15 cellular contexts compared by ENCODE assay signal in genomic region chr1:178263341-178263740, GRCh38.
DNase-seq lines count a peak whose midpoint lies in the region; ATAC-seq and TF ChIP-seq lines count a peak whose summit lies in the region.
"Had no signal": no experiment of that assay in that cellular context is flagged by ENCODE, and none has a peak within 500 bp of the region (broad histone marks: within the 10 kb centered on the region; RNA-seq: fewer than 3 reads in every experiment).

No MANE protein-coding gene starts in this region.

- H3K27me3 Mint-ChIP-seq in Calu3 (ENCODE audit: unreplicated experiment) (no peaks in the 10 kb centered on the region), progenitor cell of endocrine pancreas (no peaks in the 10 kb centered on the region)
- no peaks in the 10 kb centered on the region for H3K27me3 Mint-ChIP-seq in activated CD8-positive, alpha-beta T cell treated with anti-CD3 and anti-CD28 coated beads for 36 hours
- H3K27me3 Mint-ChIP-seq: activated CD8-positive, alpha-beta memory T cell treated with anti-CD3 and anti-CD28 coated beads, Interleukin-2, amount 10 ng/mL, durations not matched to agents 7 days and 5 days; activated naive CD8-positive, alpha-beta T cell had no signal

- in situ Hi-C loops in brain microvascular endothelial cell (cut with HindIII; ENCODE audit: low pct_ligation_motif_present, low sequenced_read_pairs), result no loop called here

- POLR2A ChIA-PET in activated CD8-positive, alpha-beta T cell treated with anti-CD3 and anti-CD28 coated beads for 36 hours (lab: Charles Lee), result no interaction called here

- H3K36me3 Mint-ChIP-seq in Calu3 (ENCODE audit: insufficient read depth, unreplicated experiment) (peaks cover 8% of the 10 kb centered on the region), progenitor cell of endocrine pancreas (ENCODE audit: insufficient read depth) (peaks cover 1% of the 10 kb centered on the region)
- H3K36me3 Mint-ChIP-seq in activated CD8-positive, alpha-beta T cell treated with anti-CD3 and anti-CD28 coated beads for 36 hours (ENCODE audit: low read depth), result no peaks in the 10 kb centered on the region
- H3K36me3 Mint-ChIP-seq: activated CD8-positive, alpha-beta memory T cell treated with anti-CD3 and anti-CD28 coated beads, Interleukin-2, amount 10 ng/mL, durations not matched to agents 7 days and 5 days; activated naive CD8-positive, alpha-beta T cell had no signal

- H3K4me1 ChIP-seq in mesodermal cell (ENCODE audit: control insufficient read depth, insufficient read depth, low read length, poor library complexity, severe bottlenecking), result peaks cover 22% of the 10 kb centered on the region

- BruUV-seq in Calu3 (replicated peaks; lab: Mats Ljungman, UMichigan), result no TSS peak

- 57 to 71% methylated on average over 2 of the region's 2 CpGs for WGBS in mesodermal cell (ENCODE audit: insufficient coverage in 2 of 2), 2 experiments

- no peak for TF ChIP-seq CTCF in Calu3 (IDR thresholded peaks at IDR 0.05; ENCODE audit: unreplicated experiment)
- no peak for TF ChIP-seq CTCF in brain microvascular endothelial cell (IDR thresholded peaks at IDR 0.05; ENCODE audit: low read depth, low read length, missing control alignments)
- TF ChIP-seq CTCF in activated CD8-positive, alpha-beta T cell treated with anti-CD3 and anti-CD28 coated beads for 36 hours (IDR thresholded peaks at IDR 0.05), result no peak
- no peak for TF ChIP-seq CTCF in progenitor cell of endocrine pancreas (IDR thresholded peaks at IDR 0.05; ENCODE audit: unreplicated experiment)

- no peak for ATAC-seq in activated CD8-positive, alpha-beta T cell treated with anti-CD3 and anti-CD28 coated beads for 36 hours
- ATAC-seq: activated CD8-positive, alpha-beta memory T cell treated with anti-CD3 and anti-CD28 coated beads, Interleukin-2, amount 10 ng/mL, durations not matched to agents 7 days and 5 days had no signal

- CTCF ChIA-PET in Calu3 (lab: Charles Lee), result interaction anchor here (0.5 to 0.6 kb wide), 2 partner anchors 89 to 1105 kb away, joined by 3 to 5 read pairs; no protein-coding TSS in a partner anchor
- CTCF ChIA-PET in activated CD8-positive, alpha-beta T cell treated with anti-CD3 and anti-CD28 coated beads for 36 hours (lab: Charles Lee), result no interaction called here

- H3K36me3 ChIP-seq in brain microvascular endothelial cell (replicated peaks) (no peaks in the 10 kb centered on the region), mesodermal cell (ENCODE audit: control insufficient read depth, insufficient read depth, low read length) (no peaks in the 10 kb centered on the region)
- H3K36me3 ChIP-seq: ovary had no signal

- H3K9me3 ChIP-seq in mesodermal cell (ENCODE audit: control insufficient read depth, low read length), result no peaks in the 10 kb centered on the region
- H3K9me3 ChIP-seq: ovary had no signal

- peak overlapping the region; percentile 1 for H3K27ac ChIP-seq in brain microvascular endothelial cell
- H3K27ac ChIP-seq in mesodermal cell (ENCODE audit: low read depth, low read length, severe bottlenecking), result peak overlapping the region; percentile 96
- H3K27ac ChIP-seq: ovary had no signal

- no peaks in the 10 kb centered on the region for H3K9me3 Mint-ChIP-seq in Calu3 (ENCODE audit: low read depth, unreplicated experiment)
- H3K9me3 Mint-ChIP-seq in activated CD8-positive, alpha-beta T cell treated with anti-CD3 and anti-CD28 coated beads for 36 hours, result peaks cover 1% of the 10 kb centered on the region
- H3K9me3 Mint-ChIP-seq in progenitor cell of endocrine pancreas (ENCODE audit: low read depth), result peaks cover 3% of the 10 kb centered on the region

- H3K4me3 ChIP-seq in brain microvascular endothelial cell (ENCODE audit: low read depth, low read length) (no peak overlapping the region), mesodermal cell (ENCODE audit: extremely low read depth, insufficient read depth, low read length, poor library complexity, severe bottlenecking) (no peak overlapping the region)
- H3K4me3 ChIP-seq: ovary had no signal

- peak overlapping the region; percentile 82 for H3K27ac Mint-ChIP-seq in Calu3 (ENCODE audit: unreplicated experiment)
- no peak overlapping the region for H3K27ac Mint-ChIP-seq in activated CD8-positive, alpha-beta T cell treated with anti-CD3 and anti-CD28 coated beads for 36 hours
- no peak overlapping the region for H3K27ac Mint-ChIP-seq in progenitor cell of endocrine pancreas
- H3K27ac Mint-ChIP-seq: activated CD8-positive, alpha-beta memory T cell treated with anti-CD3 and anti-CD28 coated beads, Interleukin-2, amount 10 ng/mL, durations not matched to agents 7 days and 5 days; activated naive CD8-positive, alpha-beta T cell had no signal

- H3K27me3 ChIP-seq in brain microvascular endothelial cell (replicated peaks), result no peaks in the 10 kb centered on the region
- H3K27me3 ChIP-seq: ovary had no signal

- intact Hi-C loops in Calu3 (cut with micrococcal nuclease; ENCODE audit: unreplicated experiment), result no loop called here
- intact Hi-C loops in activated CD8-positive, alpha-beta T cell treated with anti-CD3 and anti-CD28 coated beads for 36 hours (cut with micrococcal nuclease), result no loop called here

- peaks cover 60% of the 10 kb centered on the region for H3K4me1 Mint-ChIP-seq in Calu3 (ENCODE audit: low read depth, unreplicated experiment)
- no peaks in the 10 kb centered on the region for H3K4me1 Mint-ChIP-seq in activated CD8-positive, alpha-beta T cell treated with anti-CD3 and anti-CD28 coated beads for 36 hours (ENCODE audit: low read depth)
- H3K4me1 Mint-ChIP-seq in progenitor cell of endocrine pancreas (ENCODE audit: low read depth), result peaks cover 21% of the 10 kb centered on the region
- H3K4me1 Mint-ChIP-seq: activated CD8-positive, alpha-beta memory T cell treated with anti-CD3 and anti-CD28 coated beads, Interleukin-2, amount 10 ng/mL, durations not matched to agents 7 days and 5 days had no signal

- H3K4me3 Mint-ChIP-seq in Calu3 (ENCODE audit: low read depth, unreplicated experiment) (no peak overlapping the region), progenitor cell of endocrine pancreas (ENCODE audit: low read depth) (no peak overlapping the region)
- no peak overlapping the region for H3K4me3 Mint-ChIP-seq in activated CD8-positive, alpha-beta T cell treated with anti-CD3 and anti-CD28 coated beads for 36 hours
- H3K4me3 Mint-ChIP-seq: activated CD8-positive, alpha-beta memory T cell treated with anti-CD3 and anti-CD28 coated beads, Interleukin-2, amount 10 ng/mL, durations not matched to agents 7 days and 5 days; activated naive CD8-positive, alpha-beta T cell had no signal

- DNase-seq in Calu3 (no peak), NCI-H2227 (lab: John Stamatoyannopoulos, UW; ENCODE audit: unreplicated experiment) (peak; percentile 30), brain microvascular endothelial cell (no peak), activated gamma-delta T cell treated with Interleukin-2 at 50 U/mL for 16 hours (no peak), H4 (ENCODE audit: low spot score) (no peak), progenitor cell of endocrine pancreas (ENCODE audit: low spot score, unreplicated experiment) (no peak)
- no peak for DNase-seq in activated CD8-positive, alpha-beta T cell treated with anti-CD3 and anti-CD28 coated beads for 36 hours
- DNase-seq: activated CD8-positive, alpha-beta memory T cell treated with anti-CD3 and anti-CD28 coated beads, Interleukin-2, amount 10 ng/mL, durations not matched to agents 7 days and 5 days; DMS 273 treated with DMSO at 0.1 percent for 48 hours; erythroblast; MM.1S; ovary; substantia nigra had no signal
